Comparison of ENCODE assay signal across 8 cellular contexts in genomic region chr10:91409869-91410637, GRCh38. TPM values are rescaled to one million over a fixed set of nuclear protein-coding genes. Genes with fewer than 3 reads are reported as not detected.
DNase-seq lines count a peak whose midpoint lies in the region; ATAC-seq, FAIRE-seq and TF ChIP-seq lines count a peak whose summit lies in the region.

Gene HECTD2, plus strand, starts transcription at chr10:91410344. Its CDS starts 95 bp downstream, at chr10:91410439.

- CTCF ChIA-PET in WTC11 (lab: Charles Lee) = interaction anchor here (0.6 to 2.3 kb wide), 2 partner anchors 112 to 225 kb away, joined by 3 to 16 read pairs; no protein-coding TSS in a partner anchor

- peaks cover 4% of the 10 kb centered on the region; the same call in 1 of the 2 replicates for H3K27me3 Mint-ChIP-seq in WTC11 (ENCODE audit: low read depth)

- peak within 1 kb of the TSS; percentile 90 to 98 for H3K9ac ChIP-seq in kidney (ENCODE audit: low read length in 2 of 2)

- H3K36me3 ChIP-seq in kidney (ENCODE audit: control insufficient read depth in 1 of 2, insufficient read depth in 2 of 2, low read length in 2 of 2) = no peaks in the 10 kb centered on the region

- H3K4me3 ChIP-seq in cardiac fibroblast (replicated peaks in 1 of 2; ENCODE audit: low read depth in 2 of 2, low read length in 2 of 2) (peak within 1 kb of the TSS; percentile 78 to 79), kidney (ENCODE audit: low read length in 2 of 2) (peak within 1 kb of the TSS; percentile 80 to 86)

- peaks cover 0 to 2% of the 10 kb centered on the region in 2 donors for H3K4me1 ChIP-seq in kidney (ENCODE audit: control insufficient read depth in 1 of 2, insufficient read depth in 1 of 2, low read depth in 1 of 2, low read length in 2 of 2)

- peak within 1 kb of the TSS; percentile 93 for H3K4me3 Mint-ChIP-seq in WTC11

- no peak for TF ChIP-seq CTCF in WTC11 (IDR thresholded peaks at IDR 0.05)
- TF ChIP-seq CTCF in cardiac fibroblast (IDR thresholded peaks at IDR 0.05; ENCODE audit: low read depth, low read length) = no peak
- peak; percentile 58 for TF ChIP-seq CTCF in kidney (IDR thresholded peaks at IDR 0.05; ENCODE audit: borderline replicate concordance, extremely low read depth, insufficient read depth)

- no peaks in the 10 kb centered on the region for H3K9me3 Mint-ChIP-seq in WTC11

- DNase-seq in NCI-H82 (lab: John Stamatoyannopoulos, UW) (peak; percentile 78), NCI-H82 treated with DMSO at 0.1 percent for 48 hours (lab: John Stamatoyannopoulos, UW; ENCODE audit: unreplicated experiment) (no peak), NCI-H1105 treated with DMSO at 0.1 percent for 48 hours (lab: John Stamatoyannopoulos, UW) (peak; percentile 77), WTC11 (ENCODE audit: low spot score) (peak; percentile 77), cardiac fibroblast (ENCODE audit: low read depth in 2 of 2) (peak; percentile 70 to 87), kidney (peak; percentile 94)
- DNase-seq in stimulated activated CD4-positive, alpha-beta T cell treated with anti-CD3 and anti-CD28 coated beads, Interleukin-15, amount 100 ng/mL, for 1 hour (ENCODE audit: low read depth in 1 of 2, low spot score in 1 of 2) = peak; percentile 69 to 81

- peaks cover 49% of the 10 kb centered on the region for H3K4me1 Mint-ChIP-seq in WTC11

- H3K27ac ChIP-seq in kidney (ENCODE audit: low read depth in 2 of 2, low read length in 2 of 2) = peak within 1 kb of the TSS; percentile 98 to 99

- POLR2A ChIA-PET in WTC11 (lab: Charles Lee) = no interaction called here

- H3K36me3 Mint-ChIP-seq in WTC11 = no peaks in the 10 kb centered on the region

- no peaks in the 10 kb centered on the region for H3K9me3 ChIP-seq in kidney (ENCODE audit: control insufficient read depth in 1 of 2, low read length in 2 of 2)

- ATAC-seq in HG02759 (IDR thresholded peaks at IDR 0.05; ENCODE audit: unreplicated experiment) (peak; percentile 91), WTC11 (peak; percentile 79)

- peak within 1 kb of the TSS; percentile 98 for H3K27ac Mint-ChIP-seq in WTC11

- FAIRE-seq in kidney (lab: Jason Lieb, UNC) = no peak

- intact Hi-C loops in kidney (cut with DNase I) = no loop called here

TF ChIP-seq in WTC11, 78 proteins besides CTCF, POLR2A, EP300 and RAD21 (continues in another document):
- TF ChIP-seq EMX1 (CRISPR knock-in tag; IDR thresholded peaks at IDR 0.05) = no peak
- 0 out of 2 replicates have a peak, but pooled peaks have one; percentile 56 for TF ChIP-seq ZNF232 (CRISPR knock-in tag; IDR thresholded peaks at IDR 0.05)
- no peak for TF ChIP-seq ZNF121 (CRISPR knock-in tag; IDR thresholded peaks at IDR 0.05)
- TF ChIP-seq OVOL2 (CRISPR knock-in tag; IDR thresholded peaks at IDR 0.05; ENCODE audit: borderline replicate concordance) = no peak
- TF ChIP-seq ARID4B (CRISPR knock-in tag; IDR thresholded peaks at IDR 0.05; ENCODE audit: borderline replicate concordance) = peak; percentile 23; the same call in 1 of the 2 replicates
- TF ChIP-seq FOXP1 (CRISPR knock-in tag; IDR thresholded peaks at IDR 0.05; ENCODE audit: borderline replicate concordance) = peak; percentile 90
- peak; percentile 54; the same call in 1 of the 2 replicates for TF ChIP-seq KAT7 (CRISPR knock-in tag; IDR thresholded peaks at IDR 0.05; ENCODE audit: borderline replicate concordance)
- no peak for TF ChIP-seq TEAD4 (CRISPR knock-in tag; IDR thresholded peaks at IDR 0.05)
- TF ChIP-seq MAX (CRISPR knock-in tag; IDR thresholded peaks at IDR 0.05) = 0 out of 2 replicates have a peak, but pooled peaks have one; percentile 13
- TF ChIP-seq, protein P1, sequence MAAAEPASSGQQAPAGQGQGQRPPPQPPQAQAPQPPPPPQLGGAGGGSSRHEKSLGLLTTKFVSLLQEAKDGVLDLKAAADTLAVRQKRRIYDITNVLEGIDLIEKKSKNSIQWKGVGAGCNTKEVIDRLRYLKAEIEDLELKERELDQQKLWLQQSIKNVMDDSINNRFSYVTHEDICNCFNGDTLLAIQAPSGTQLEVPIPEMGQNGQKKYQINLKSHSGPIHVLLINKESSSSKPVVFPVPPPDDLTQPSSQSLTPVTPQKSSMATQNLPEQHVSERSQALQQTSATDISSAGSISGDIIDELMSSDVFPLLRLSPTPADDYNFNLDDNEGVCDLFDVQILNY (CRISPR knock-in tag; IDR thresholded peaks at IDR 0.05) = peak; percentile 27
- TF ChIP-seq, protein P2, sequence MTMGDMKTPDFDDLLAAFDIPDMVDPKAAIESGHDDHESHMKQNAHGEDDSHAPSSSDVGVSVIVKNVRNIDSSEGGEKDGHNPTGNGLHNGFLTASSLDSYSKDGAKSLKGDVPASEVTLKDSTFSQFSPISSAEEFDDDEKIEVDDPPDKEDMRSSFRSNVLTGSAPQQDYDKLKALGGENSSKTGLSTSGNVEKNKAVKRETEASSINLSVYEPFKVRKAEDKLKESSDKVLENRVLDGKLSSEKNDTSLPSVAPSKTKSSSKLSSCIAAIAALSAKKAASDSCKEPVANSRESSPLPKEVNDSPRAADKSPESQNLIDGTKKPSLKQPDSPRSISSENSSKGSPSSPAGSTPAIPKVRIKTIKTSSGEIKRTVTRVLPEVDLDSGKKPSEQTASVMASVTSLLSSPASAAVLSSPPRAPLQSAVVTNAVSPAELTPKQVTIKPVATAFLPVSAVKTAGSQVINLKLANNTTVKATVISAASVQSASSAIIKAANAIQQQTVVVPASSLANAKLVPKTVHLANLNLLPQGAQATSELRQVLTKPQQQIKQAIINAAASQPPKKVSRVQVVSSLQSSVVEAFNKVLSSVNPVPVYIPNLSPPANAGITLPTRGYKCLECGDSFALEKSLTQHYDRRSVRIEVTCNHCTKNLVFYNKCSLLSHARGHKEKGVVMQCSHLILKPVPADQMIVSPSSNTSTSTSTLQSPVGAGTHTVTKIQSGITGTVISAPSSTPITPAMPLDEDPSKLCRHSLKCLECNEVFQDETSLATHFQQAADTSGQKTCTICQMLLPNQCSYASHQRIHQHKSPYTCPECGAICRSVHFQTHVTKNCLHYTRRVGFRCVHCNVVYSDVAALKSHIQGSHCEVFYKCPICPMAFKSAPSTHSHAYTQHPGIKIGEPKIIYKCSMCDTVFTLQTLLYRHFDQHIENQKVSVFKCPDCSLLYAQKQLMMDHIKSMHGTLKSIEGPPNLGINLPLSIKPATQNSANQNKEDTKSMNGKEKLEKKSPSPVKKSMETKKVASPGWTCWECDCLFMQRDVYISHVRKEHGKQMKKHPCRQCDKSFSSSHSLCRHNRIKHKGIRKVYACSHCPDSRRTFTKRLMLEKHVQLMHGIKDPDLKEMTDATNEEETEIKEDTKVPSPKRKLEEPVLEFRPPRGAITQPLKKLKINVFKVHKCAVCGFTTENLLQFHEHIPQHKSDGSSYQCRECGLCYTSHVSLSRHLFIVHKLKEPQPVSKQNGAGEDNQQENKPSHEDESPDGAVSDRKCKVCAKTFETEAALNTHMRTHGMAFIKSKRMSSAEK (CRISPR knock-in tag; IDR thresholded peaks at IDR 0.05; ENCODE audit: borderline replicate concordance) = 0 out of 2 replicates have a peak, but pooled peaks have one; percentile 12
- TF ChIP-seq ZNF317 (CRISPR knock-in tag; IDR thresholded peaks at IDR 0.05; ENCODE audit: borderline replicate concordance, low read depth) = no peak
- peak; percentile 16; the same call in 1 of the 2 replicates for TF ChIP-seq TEAD1 (CRISPR knock-in tag; IDR thresholded peaks at IDR 0.05)
- no peak; the same call in 1 of the 2 replicates for TF ChIP-seq ZNF219 (CRISPR knock-in tag; IDR thresholded peaks at IDR 0.05; ENCODE audit: borderline replicate concordance)
- peak; percentile 75; the same call in 1 of the 2 replicates for TF ChIP-seq ZBTB43 (CRISPR knock-in tag; IDR thresholded peaks at IDR 0.05)

RNA-seq across cellular contexts. Expression of gene HECTD2, which starts in this region (rescaled TPM):
- total RNA-seq in WTC11 (2021) = 6.5 to 9.4 TPM (median 8.5 TPM) in 3 replicates
- 12.2 TPM for total RNA-seq in kidney
- 4.5 TPM for polyA plus RNA-seq in kidney (ENCODE audit: insufficient read depth, low read depth, low replicate concordance)
